In genomic region chr16:82996814-82997213, GRCh38 we compare ENCODE assay signal across 18 cellular contexts.
"Had no signal": no experiment of that assay in that cellular context is flagged by ENCODE, and none has a peak within 500 bp of the region (broad histone marks: within the 10 kb centered on the region; RNA-seq: fewer than 3 reads in every experiment).

No MANE protein-coding gene starts in this region.

- FAIRE-seq: endometrium, kidney had no signal

- H3K27ac ChIP-seq: gastroesophageal sphincter, psoas muscle, upper lobe of right lung had no signal

- H3K36me3 ChIP-seq: esophagus muscularis mucosa, gastroesophageal sphincter, spleen, tibial artery, upper lobe of right lung had no signal

- DNase-seq: cortex of kidney; dorsolateral prefrontal cortex; effector CD8-positive, alpha-beta T cell; glutamatergic neuron; kidney; naive thymus-derived CD4-positive, alpha-beta T cell; nephron progenitor cell; psoas muscle; retina; spleen; stimulated activated CD4-positive, alpha-beta T cell treated with anti-CD3 and anti-CD28 coated beads, Interleukin-15, amount 100 ng/mL, for 24 hours; stimulated activated CD4-positive, alpha-beta T cell treated with anti-CD3 and anti-CD28 coated beads, Interleukin-1b, Interleukin-23, amount 100 ng/mL, for 48 hours; stimulated activated CD4-positive, alpha-beta T cell treated with anti-CD3 and anti-CD28 coated beads, Interleukin-4, amount 100 ng/mL, for 24 hours; upper lobe of right lung had no signal

- H3K9me3 ChIP-seq: esophagus muscularis mucosa, gastroesophageal sphincter, psoas muscle, spleen, tibial artery, upper lobe of right lung had no signal

- H3K4me3 ChIP-seq: dorsolateral prefrontal cortex, gastroesophageal sphincter, psoas muscle, spleen, tibial artery, upper lobe of right lung had no signal

- H3K4me1 ChIP-seq: gastroesophageal sphincter, spleen had no signal

- H3K27me3 ChIP-seq: dorsolateral prefrontal cortex, esophagus muscularis mucosa, gastroesophageal sphincter, spleen, tibial artery, upper lobe of right lung had no signal
